ENCODE assay signal across 10 cellular contexts in genomic region chr21:46191257-46191685, GRCh38. TPM values are rescaled to one million over a fixed set of nuclear protein-coding genes. Genes with fewer than 3 reads are reported as not detected.
DNase-seq lines count a peak whose midpoint lies in the region; ATAC-seq and TF ChIP-seq lines count a peak whose summit lies in the region.
"Had no signal": no experiment of that assay in that cellular context is flagged by ENCODE, and none has a peak within 500 bp of the region (broad histone marks: within the 10 kb centered on the region; RNA-seq: fewer than 3 reads in every experiment).

No MANE protein-coding gene starts in this region.

- no peaks in the 10 kb centered on the region for H3K79me2 ChIP-seq in GM23248 (ENCODE audit: insufficient read depth)

- 15 to 30% methylated on average over 4 of the region's 4 CpGs for WGBS in GM23248 (ENCODE audit: low coverage in 1 of 2, low lambda C conversion rate in 2 of 2, missing lambda C conversion rate in 2 of 2), 2 experiments

- H3K4me3 ChIP-seq in GM23248 (no peak overlapping the region), fibroblast of the aortic adventitia (ENCODE audit: low read depth, low read length) (no peak overlapping the region)

- no peak for ATAC-seq in activated CD8-positive, alpha-beta memory T cell treated with anti-CD3 and anti-CD28 coated beads, Interleukin-2, amount 10 ng/mL, durations not matched to agents 7 days and 5 days
- peak; percentile 33 for ATAC-seq in sciatic nerve
- ATAC-seq in GM18861 (IDR thresholded peaks at IDR 0.05; ENCODE audit: unreplicated experiment): no peak
- no peak for ATAC-seq in HG03039 (IDR thresholded peaks at IDR 0.05; ENCODE audit: unreplicated experiment)

- no peak for TF ChIP-seq CTCF in fibroblast of the aortic adventitia (IDR thresholded peaks at IDR 0.05; ENCODE audit: insufficient read depth, low read length)

- H3K27ac Mint-ChIP-seq in activated CD8-positive, alpha-beta memory T cell treated with anti-CD3 and anti-CD28 coated beads, Interleukin-2, amount 10 ng/mL, durations not matched to agents 7 days and 5 days: no peak overlapping the region
- H3K27ac Mint-ChIP-seq: activated CD4-positive, alpha-beta T cell treated with anti-CD3 and anti-CD28 coated beads, Interleukin-2, amount 10 ng/mL, durations not matched to agents 7 days and 5 days had no signal

- in situ Hi-C loops in GM23248 (cut with MboI): no loop called here

- DNase-seq in GM23248 (peak; percentile 93), fibroblast of the aortic adventitia (ENCODE audit: low read depth) (peak; percentile 81), sciatic nerve (ENCODE audit: low spot score) (peak; percentile 47), NCI-H2196 (lab: John Stamatoyannopoulos, UW; ENCODE audit: unreplicated experiment) (no peak), NOMO-1 (lab: John Stamatoyannopoulos, UW; ENCODE audit: unreplicated experiment in 2 of 2) (no peak)
- peak; percentile 31 for DNase-seq in activated CD8-positive, alpha-beta memory T cell treated with anti-CD3 and anti-CD28 coated beads, Interleukin-2, amount 10 ng/mL, durations not matched to agents 7 days and 5 days
- DNase-seq: activated CD4-positive, alpha-beta T cell treated with anti-CD3 and anti-CD28 coated beads, Interleukin-2, amount 10 ng/mL, durations not matched to agents 7 days and 5 days; effector CD4-positive, alpha-beta T cell had no signal

- H3K36me3 Mint-ChIP-seq in activated CD8-positive, alpha-beta memory T cell treated with anti-CD3 and anti-CD28 coated beads, Interleukin-2, amount 10 ng/mL, durations not matched to agents 7 days and 5 days: peaks cover 18% of the 10 kb centered on the region

- H2AFZ ChIP-seq in GM23248: no peak overlapping the region

- H3K36me3 ChIP-seq in GM23248 (ENCODE audit: low read depth): peaks cover 4% of the 10 kb centered on the region; the same call in 1 of the 2 replicates

- intact Hi-C loops in sciatic nerve (cut with DNase I): no loop called here

- no peak overlapping the region; the same call in 1 of the 2 replicates for H3K9ac ChIP-seq in GM23248

- peak overlapping the region; percentile 48; the same call in 1 of the 2 replicates for H3K27ac ChIP-seq in GM23248

- H3F3A ChIP-seq in GM23248 (ENCODE audit: insufficient read depth): peaks cover 7% of the 10 kb centered on the region; the same call in 1 of the 2 replicates

- H3K4me1 ChIP-seq in GM23248 (ENCODE audit: insufficient read depth): peaks cover 24% of the 10 kb centered on the region

- peaks cover 3% of the 10 kb centered on the region for H3K4me1 Mint-ChIP-seq in activated CD8-positive, alpha-beta memory T cell treated with anti-CD3 and anti-CD28 coated beads, Interleukin-2, amount 10 ng/mL, durations not matched to agents 7 days and 5 days
- H3K4me1 Mint-ChIP-seq: activated CD4-positive, alpha-beta T cell treated with anti-CD3 and anti-CD28 coated beads, Interleukin-2, amount 10 ng/mL, durations not matched to agents 7 days and 5 days had no signal

- CTCF ChIA-PET in activated CD8-positive, alpha-beta memory T cell treated with anti-CD3 and anti-CD28 coated beads, Interleukin-2, amount 10 ng/mL, durations not matched to agents 7 days and 5 days (lab: Charles Lee): no interaction called here

- peak overlapping the region; percentile 44 for H3K4me2 ChIP-seq in GM23248 (ENCODE audit: unreplicated experiment)

- no peaks in the 10 kb centered on the region for H3K27me3 ChIP-seq in GM23248 (replicated peaks; ENCODE audit: insufficient read depth)

- no peak overlapping the region for H3K4me3 Mint-ChIP-seq in activated CD8-positive, alpha-beta memory T cell treated with anti-CD3 and anti-CD28 coated beads, Interleukin-2, amount 10 ng/mL, durations not matched to agents 7 days and 5 days
- H3K4me3 Mint-ChIP-seq: activated CD4-positive, alpha-beta T cell treated with anti-CD3 and anti-CD28 coated beads, Interleukin-2, amount 10 ng/mL, durations not matched to agents 7 days and 5 days had no signal

- no peaks in the 10 kb centered on the region for H4K20me1 ChIP-seq in GM23248 (ENCODE audit: insufficient read depth)

- H3K27me3 Mint-ChIP-seq in activated CD8-positive, alpha-beta memory T cell treated with anti-CD3 and anti-CD28 coated beads, Interleukin-2, amount 10 ng/mL, durations not matched to agents 7 days and 5 days: no peaks in the 10 kb centered on the region
- H3K27me3 Mint-ChIP-seq: activated CD4-positive, alpha-beta T cell treated with anti-CD3 and anti-CD28 coated beads, Interleukin-2, amount 10 ng/mL, durations not matched to agents 7 days and 5 days had no signal

- no peaks in the 10 kb centered on the region for H3K9me3 Mint-ChIP-seq in activated CD8-positive, alpha-beta memory T cell treated with anti-CD3 and anti-CD28 coated beads, Interleukin-2, amount 10 ng/mL, durations not matched to agents 7 days and 5 days (ENCODE audit: low read depth)
- H3K9me3 Mint-ChIP-seq: activated CD4-positive, alpha-beta T cell treated with anti-CD3 and anti-CD28 coated beads, Interleukin-2, amount 10 ng/mL, durations not matched to agents 7 days and 5 days had no signal

- H3K9me3 ChIP-seq in GM23248 (ENCODE audit: low read depth): no peaks in the 10 kb centered on the region

- no peaks in the 10 kb centered on the region for H3K9me2 ChIP-seq in GM23248 (ENCODE audit: insufficient read depth)

RNA-seq across cellular contexts. Expression of gene SPATC1L, which starts 7.0 kb away (rescaled TPM):
- 5.2 and 5.3 TPM in 2 replicates for total RNA-seq in GM23248 (2014; rRNA removed; shearing (Covaris generic))
- polyA plus RNA-seq in GM23248 (2016; fragmentation: Nextera tagmentation; extraction: Ambion mirVana): 15.2 and 15.7 TPM in 2 replicates
- 1 to 10 TPM; 4.2 to 4.8 TPM for total RNA-seq in activated CD8-positive, alpha-beta memory T cell treated with anti-CD3 and anti-CD28 coated beads, Interleukin-2, amount 10 ng/mL, durations not matched to agents 7 days and 5 days
- 6.1 and 9.4 TPM in 2 replicates for total RNA-seq in fibroblast of the aortic adventitia (ENCODE audit: low replicate concordance)
- 9.9 TPM for total RNA-seq in sciatic nerve

RNA-seq across cellular contexts. Expression of gene FTCD, which starts 35.9 kb away (rescaled TPM):
- total RNA-seq in GM23248 (2014; rRNA removed; shearing (Covaris generic)): not detected in 2 replicates
- polyA plus RNA-seq in GM23248 (2016; fragmentation: Nextera tagmentation; extraction: Ambion mirVana): not detected in 2 replicates
- not detected for total RNA-seq in activated CD8-positive, alpha-beta memory T cell treated with anti-CD3 and anti-CD28 coated beads, Interleukin-2, amount 10 ng/mL, durations not matched to agents 7 days and 5 days
- 0.25 and 0.27 TPM in 2 replicates for total RNA-seq in fibroblast of the aortic adventitia (ENCODE audit: low replicate concordance)
- total RNA-seq in sciatic nerve: 2.9 TPM
- total RNA-seq: activated CD4-positive, alpha-beta T cell treated with anti-CD3 and anti-CD28 coated beads, Interleukin-2, amount 10 ng/mL, durations not matched to agents 7 days and 5 days had no signal

RNA-seq across cellular contexts. Expression of gene LSS, which starts 37.3 kb away (rescaled TPM):
- total RNA-seq in GM23248 (2014; rRNA removed; shearing (Covaris generic)): 41.1 and 45.7 TPM in 2 replicates
- polyA plus RNA-seq in GM23248 (2016; fragmentation: Nextera tagmentation; extraction: Ambion mirVana): 26.8 and 28.0 TPM in 2 replicates
- 10 to 100 TPM; 44.9 to 49.5 TPM for total RNA-seq in activated CD8-positive, alpha-beta memory T cell treated with anti-CD3 and anti-CD28 coated beads, Interleukin-2, amount 10 ng/mL, durations not matched to agents 7 days and 5 days
- 67.2 and 124 TPM in 2 replicates for total RNA-seq in fibroblast of the aortic adventitia (ENCODE audit: low replicate concordance)
- total RNA-seq in sciatic nerve: 111 TPM

Comparison
In these comparisons a context has a peak if more than half of its experiments do, and no peak if none do; other contexts are left out.
1. DNase-seq: peak in GM23248 (single experiment), activated CD8-positive, alpha-beta memory T cell treated with anti-CD3 and anti-CD28 coated beads, Interleukin-2, amount 10 ng/mL, durations not matched to agents 7 days and 5 days (single experiment), fibroblast of the aortic adventitia (single experiment) and sciatic nerve (single experiment); none in NCI-H2196 (single experiment) and NOMO-1 (0 of 2).